1 cellular context compared by ENCODE assay signal in the genomic region with DNA sequence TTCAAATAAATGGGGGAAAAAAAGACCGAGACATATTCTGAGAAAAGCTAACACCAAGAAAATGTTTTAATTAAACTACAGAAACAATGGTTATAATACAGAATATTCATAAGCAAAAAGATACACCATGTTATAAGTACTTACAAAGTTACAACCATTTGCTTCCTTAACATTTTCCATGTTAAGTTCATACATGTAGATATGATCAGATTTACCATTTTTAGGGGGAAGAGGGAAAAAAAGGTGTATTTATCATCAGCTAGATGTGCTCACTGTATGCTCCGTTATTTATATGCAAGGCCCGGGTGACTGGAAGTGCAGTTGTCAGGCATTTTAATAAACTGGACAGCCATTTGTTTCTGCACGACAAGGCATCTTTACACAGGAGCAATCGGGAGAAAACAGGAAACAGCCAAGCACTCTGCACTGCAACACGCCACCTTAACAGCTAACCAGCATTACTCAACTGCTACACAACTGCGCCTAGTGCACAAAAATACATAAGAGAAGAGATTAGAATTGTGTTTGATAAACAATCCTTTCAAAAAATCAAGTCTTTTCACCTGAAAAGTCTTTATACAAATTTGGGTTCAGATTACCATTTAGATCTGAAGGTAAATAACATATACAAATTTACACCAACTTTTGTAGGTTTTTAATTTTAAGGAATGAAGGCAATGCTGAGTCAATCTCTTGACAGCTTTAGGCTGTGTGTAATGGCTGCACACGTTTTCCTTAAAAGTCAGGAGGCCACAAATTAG.
TF ChIP-seq lines count a peak whose summit lies in the region.

No MANE protein-coding gene starts in this region.

TF ChIP-seq in HepG2, 621 proteins besides CTCF, POLR2A, EP300 and RAD21:
- TF ChIP-seq ZNF816 (CRISPR knock-in tag; IDR thresholded peaks at IDR 0.05; ENCODE audit: borderline replicate concordance) (0 out of 2 replicates have a peak, but pooled peaks have one; percentile 37), POLR2AphosphoS5 (IDR thresholded peaks at IDR 0.05; ENCODE audit: low read depth, low read length) (0 out of 2 replicates have a peak, but pooled peaks have one; percentile 16), HDAC1 (CRISPR knock-in tag; IDR thresholded peaks at IDR 0.05) (peak; percentile 31; the same call in 1 of the 2 replicates), RBFOX2 (IDR thresholded peaks at IDR 0.05; ENCODE audit: low read depth, low read length) (peak; percentile 54), CHD4 (IDR thresholded peaks at IDR 0.05; ENCODE audit: borderline replicate concordance, low read length) (no peak), KMT2A (CRISPR knock-in tag; IDR thresholded peaks at IDR 0.05) (peak; percentile 12; the same call in 1 of the 2 replicates), CCDC6 (CRISPR knock-in tag; IDR thresholded peaks at IDR 0.05) (peak; percentile 45; the same call in 1 of the 2 replicates), ZEB1 (IDR thresholded peaks at IDR 0.05; ENCODE audit: insufficient replicate concordance, low read depth) (no peak), ZNF350 (CRISPR knock-in tag; IDR thresholded peaks at IDR 0.05; ENCODE audit: borderline replicate concordance, low read depth) (no peak), MED1 (CRISPR knock-in tag; IDR thresholded peaks at IDR 0.05) (0 out of 2 replicates have a peak, but pooled peaks have one; percentile 17), ZBTB38 (CRISPR knock-in tag; IDR thresholded peaks at IDR 0.05) (peak; percentile 63; the same call in 1 of the 2 replicates), NFIC (IDR thresholded peaks at IDR 0.05; ENCODE audit: low read length) (0 out of 2 replicates have a peak, but pooled peaks have one; percentile 29), SIN3A (IDR thresholded peaks at IDR 0.05; ENCODE audit: borderline replicate concordance, low read depth, low read length) (peak; percentile 68; the same call in 1 of the 2 replicates), ZNF282 (IDR thresholded peaks at IDR 0.05; ENCODE audit: partially characterized antibody) (no peak), PHF5A (CRISPR knock-in tag; IDR thresholded peaks at IDR 0.05; ENCODE audit: low read depth, unreplicated experiment) (peak; percentile 21), ZNF703 (CRISPR knock-in tag; IDR thresholded peaks at IDR 0.05; ENCODE audit: borderline replicate concordance) (no peak), SAP130 (CRISPR knock-in tag; IDR thresholded peaks at IDR 0.05; ENCODE audit: low read depth) (peak; percentile 58), RBM22 (optimal IDR thresholded peaks at IDR 0.05; ENCODE audit: low read length) (peak; percentile 94), KAT7 (CRISPR knock-in tag; IDR thresholded peaks at IDR 0.05; ENCODE audit: borderline replicate concordance) (0 out of 2 replicates have a peak, but pooled peaks have one; percentile 32)
- TF ChIP-seq, protein P1, sequence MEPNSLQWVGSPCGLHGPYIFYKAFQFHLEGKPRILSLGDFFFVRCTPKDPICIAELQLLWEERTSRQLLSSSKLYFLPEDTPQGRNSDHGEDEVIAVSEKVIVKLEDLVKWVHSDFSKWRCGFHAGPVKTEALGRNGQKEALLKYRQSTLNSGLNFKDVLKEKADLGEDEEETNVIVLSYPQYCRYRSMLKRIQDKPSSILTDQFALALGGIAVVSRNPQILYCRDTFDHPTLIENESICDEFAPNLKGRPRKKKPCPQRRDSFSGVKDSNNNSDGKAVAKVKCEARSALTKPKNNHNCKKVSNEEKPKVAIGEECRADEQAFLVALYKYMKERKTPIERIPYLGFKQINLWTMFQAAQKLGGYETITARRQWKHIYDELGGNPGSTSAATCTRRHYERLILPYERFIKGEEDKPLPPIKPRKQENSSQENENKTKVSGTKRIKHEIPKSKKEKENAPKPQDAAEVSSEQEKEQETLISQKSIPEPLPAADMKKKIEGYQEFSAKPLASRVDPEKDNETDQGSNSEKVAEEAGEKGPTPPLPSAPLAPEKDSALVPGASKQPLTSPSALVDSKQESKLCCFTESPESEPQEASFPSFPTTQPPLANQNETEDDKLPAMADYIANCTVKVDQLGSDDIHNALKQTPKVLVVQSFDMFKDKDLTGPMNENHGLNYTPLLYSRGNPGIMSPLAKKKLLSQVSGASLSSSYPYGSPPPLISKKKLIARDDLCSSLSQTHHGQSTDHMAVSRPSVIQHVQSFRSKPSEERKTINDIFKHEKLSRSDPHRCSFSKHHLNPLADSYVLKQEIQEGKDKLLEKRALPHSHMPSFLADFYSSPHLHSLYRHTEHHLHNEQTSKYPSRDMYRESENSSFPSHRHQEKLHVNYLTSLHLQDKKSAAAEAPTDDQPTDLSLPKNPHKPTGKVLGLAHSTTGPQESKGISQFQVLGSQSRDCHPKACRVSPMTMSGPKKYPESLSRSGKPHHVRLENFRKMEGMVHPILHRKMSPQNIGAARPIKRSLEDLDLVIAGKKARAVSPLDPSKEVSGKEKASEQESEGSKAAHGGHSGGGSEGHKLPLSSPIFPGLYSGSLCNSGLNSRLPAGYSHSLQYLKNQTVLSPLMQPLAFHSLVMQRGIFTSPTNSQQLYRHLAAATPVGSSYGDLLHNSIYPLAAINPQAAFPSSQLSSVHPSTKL (CRISPR knock-in tag; IDR thresholded peaks at IDR 0.05): no peak
- TF ChIP-seq, protein P2, sequence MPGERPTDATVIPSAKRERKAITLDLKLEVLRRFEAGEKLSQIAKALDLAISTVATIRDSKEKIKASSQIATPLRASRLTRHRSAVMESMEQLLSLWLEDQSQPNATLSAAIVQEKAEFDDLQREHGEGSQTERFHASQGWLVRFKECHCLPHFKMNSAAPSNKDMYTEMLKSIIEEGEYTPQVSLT (CRISPR knock-in tag; IDR thresholded peaks at IDR 0.05; ENCODE audit: borderline replicate concordance, low read depth): no peak
